ENCODE assay signal across 2 cellular contexts in the genomic region with DNA sequence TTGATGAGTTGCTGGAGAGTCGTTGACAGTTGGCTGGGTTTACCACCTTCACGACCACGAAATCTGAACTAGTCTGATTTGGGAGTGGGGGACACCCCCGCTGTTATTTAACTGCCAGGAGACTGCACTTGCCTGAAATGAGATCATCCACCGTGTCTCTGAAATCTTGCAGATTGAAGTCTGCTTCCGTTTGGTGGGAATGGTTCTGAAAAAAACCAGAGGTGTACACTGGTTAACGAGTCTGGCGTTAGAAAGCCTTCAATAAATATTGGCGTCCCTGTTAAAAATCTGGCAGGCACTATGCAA.
TF ChIP-seq lines count a peak whose summit lies in the region.

No MANE protein-coding gene starts in this region.

TF ChIP-seq in GM12891, 5 proteins besides CTCF, POLR2A, EP300 and RAD21:
- TF ChIP-seq POU2F2 (IDR thresholded peaks at IDR 0.05; ENCODE audit: low read depth, low read length) (no peak), PAX5 (IDR thresholded peaks at IDR 0.05; ENCODE audit: insufficient read depth, low read length, severe bottlenecking) (no peak), TAF1 (IDR thresholded peaks at IDR 0.05; ENCODE audit: low read depth, low read length) (no peak), POLR2AphosphoS5 (IDR thresholded peaks at IDR 0.05; ENCODE audit: low read depth, low read length) (no peak), SPI1 (IDR thresholded peaks at IDR 0.05; ENCODE audit: low read depth, low read length) (no peak)

TF ChIP-seq in GM12878, 131 proteins besides CTCF, POLR2A, EP300 and RAD21:
- no peak for TF ChIP-seq NFIC (IDR thresholded peaks at IDR 0.05; ENCODE audit: low read depth, low read length)
- no peak for TF ChIP-seq SKIL (IDR thresholded peaks at IDR 0.05; ENCODE audit: low read depth, poor library complexity, severe bottlenecking)
- TF ChIP-seq SP1 (IDR thresholded peaks at IDR 0.05; ENCODE audit: low read depth, low read length), result no peak
- TF ChIP-seq MYB (IDR thresholded peaks at IDR 0.05; ENCODE audit: borderline replicate concordance, low read depth, low read length), result no peak
- no peak for TF ChIP-seq IKZF1 (conservative IDR thresholded peaks at IDR 0.05)
- no peak for TF ChIP-seq MEF2A (IDR thresholded peaks at IDR 0.05; ENCODE audit: insufficient read depth, low read depth, low read length)
- 0 out of 2 replicates have a peak, but pooled peaks have one; percentile 24 for TF ChIP-seq EZH2 (IDR thresholded peaks at IDR 0.05; ENCODE audit: borderline replicate concordance, control insufficient read depth, low read depth, low read length)
- TF ChIP-seq CBX3 (IDR thresholded peaks at IDR 0.05; ENCODE audit: borderline replicate concordance, low read depth), result no peak
